Comparison of ENCODE assay signal across 1 cellular context in genomic region chr1:219159946-219160645, GRCh38.
TF ChIP-seq lines count a peak whose summit lies in the region.

No MANE protein-coding gene starts in this region.

TF ChIP-seq in IMR-90, 13 proteins besides CTCF, POLR2A, EP300 and RAD21 (continued from another document):
- TF ChIP-seq USF2 (IDR thresholded peaks at IDR 0.05; ENCODE audit: low read depth, low read length): no peak
